In the genomic region with DNA sequence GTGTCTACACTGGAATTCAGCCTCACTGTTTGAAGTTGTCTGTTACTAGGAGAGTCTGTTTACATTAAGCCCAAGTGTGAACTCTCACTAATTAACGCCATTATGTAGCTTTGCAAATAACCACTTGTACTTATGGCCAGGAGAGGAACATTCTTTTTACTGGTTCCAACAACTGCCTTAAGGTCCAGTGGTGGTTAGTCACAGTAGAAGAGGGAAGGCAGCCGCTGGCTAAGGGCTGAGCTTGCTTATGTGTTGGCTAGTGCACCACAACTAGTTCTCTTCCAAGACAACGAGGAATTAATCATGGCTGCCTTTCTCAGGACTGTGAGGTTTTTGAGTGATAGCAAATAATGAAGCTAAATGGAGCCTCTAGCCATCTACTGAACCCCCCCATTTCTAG, we compare ENCODE assay signal across 15 cellular contexts.
DNase-seq lines count a peak whose midpoint lies in the region; ATAC-seq and TF ChIP-seq lines count a peak whose summit lies in the region.
"Had no signal": no experiment of that assay in that cellular context is flagged by ENCODE, and none has a peak within 500 bp of the region (broad histone marks: within the 10 kb centered on the region; RNA-seq: fewer than 3 reads in every experiment).

No MANE protein-coding gene starts in this region.

- no peak for TF ChIP-seq CTCF in WERI-Rb-1 (IDR thresholded peaks at IDR 0.05; ENCODE audit: low read depth, low read length)

- no peak overlapping the region for H3K4me3 ChIP-seq in WERI-Rb-1 (ENCODE audit: low read depth, low read length)
- H3K4me3 ChIP-seq: left ventricle myocardium inferior had no signal

- H3K9me3 ChIP-seq in WERI-Rb-1 (ENCODE audit: severe bottlenecking), result no peaks in the 10 kb centered on the region
- H3K9me3 ChIP-seq: left ventricle myocardium inferior had no signal

- no peaks in the 10 kb centered on the region for H3K36me3 ChIP-seq in WERI-Rb-1
- H3K36me3 ChIP-seq: left ventricle myocardium inferior had no signal

- DNase-seq in NCI-H1105 treated with DMSO at 0.1 percent for 48 hours (lab: John Stamatoyannopoulos, UW) (peak; percentile 52), NCI-H1105 (lab: John Stamatoyannopoulos, UW) (no peak), NCI-H2196 (lab: John Stamatoyannopoulos, UW; ENCODE audit: unreplicated experiment) (peak; percentile 61), fibroblast of gingiva (ENCODE audit: low read depth) (peak; percentile 52), stromal cell of bone marrow (ENCODE audit: low read depth) (peak; percentile 48), WERI-Rb-1 (no peak)
- DNase-seq: H7; left ventricle myocardium inferior; naive thymus-derived CD8-positive, alpha-beta T cell; stimulated activated CD4-positive, alpha-beta T cell treated with anti-CD3 and anti-CD28 coated beads, Interleukin-15, amount 100 ng/mL, for 24 hours; stimulated activated naive CD8-positive, alpha-beta T cell treated with anti-CD3 and anti-CD28 coated beads, Interleukin-15, Interleukin-2, amounts not matched to agents 100 U/mL and 50 U/mL, for 24 hours; T-cell had no signal

- ATAC-seq in HG03521 (IDR thresholded peaks at IDR 0.05; ENCODE audit: unreplicated experiment) (no peak), GM19452 (IDR thresholded peaks at IDR 0.05; ENCODE audit: unreplicated experiment) (no peak)
- ATAC-seq: naive thymus-derived CD8-positive, alpha-beta T cell; stimulated activated naive CD8-positive, alpha-beta T cell treated with anti-CD3 and anti-CD28 coated beads, Interleukin-15, Interleukin-2, amounts not matched to agents 100 U/mL and 50 U/mL, for 24 hours; T-cell had no signal

- no peaks in the 10 kb centered on the region for H3K27me3 ChIP-seq in WERI-Rb-1 (ENCODE audit: insufficient read depth, low read depth, severe bottlenecking)

- H3K27ac ChIP-seq in WERI-Rb-1, result no peak overlapping the region
- H3K27ac ChIP-seq: left ventricle myocardium inferior, RWPE1 had no signal

Comparison
In these comparisons a context has a peak if more than half of its experiments do, and no peak if none do; other contexts are left out.
1. DNase-seq: peak in NCI-H1105 treated with DMSO at 0.1 percent for 48 hours (single experiment), NCI-H2196 (single experiment), fibroblast of gingiva (single experiment) and stromal cell of bone marrow (single experiment); none in NCI-H1105 (single experiment) and WERI-Rb-1 (single experiment).